1 cellular context compared by ENCODE assay signal in the genomic region with DNA sequence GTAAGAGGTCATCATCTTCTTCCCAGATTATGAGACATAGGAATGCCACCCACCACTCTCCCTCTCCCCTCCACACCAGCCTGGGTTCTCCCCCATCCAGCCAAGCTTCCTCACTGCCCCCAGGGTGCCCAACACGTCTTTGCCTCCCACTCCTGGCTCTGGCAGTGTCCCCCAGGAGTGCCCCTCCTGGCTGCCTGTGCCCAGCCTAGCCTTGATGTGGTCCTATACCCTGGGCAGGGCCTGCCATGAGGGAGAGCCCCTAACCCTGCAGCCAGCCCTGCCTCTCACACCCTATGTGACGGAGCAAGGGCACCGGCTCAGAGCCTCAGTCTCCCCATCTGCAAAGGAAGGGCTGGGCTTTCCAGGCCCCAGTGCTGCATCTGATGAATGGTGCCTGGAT. TPM values are rescaled to one million over a fixed set of nuclear protein-coding genes. Genes with fewer than 3 reads are reported as not detected.
"Had no signal": no experiment of that assay in that cellular context is flagged by ENCODE, and none has a peak within 500 bp of the region (broad histone marks: within the 10 kb centered on the region; RNA-seq: fewer than 3 reads in every experiment).

No MANE protein-coding gene starts in this region.

RNA-seq across cellular contexts. Expression of gene KCNJ12, which starts 33.8 kb away (rescaled TPM):
- total RNA-seq: lung microvascular endothelial cell had no signal
